Comparison of ENCODE assay signal across 8 cellular contexts in the genomic region with DNA sequence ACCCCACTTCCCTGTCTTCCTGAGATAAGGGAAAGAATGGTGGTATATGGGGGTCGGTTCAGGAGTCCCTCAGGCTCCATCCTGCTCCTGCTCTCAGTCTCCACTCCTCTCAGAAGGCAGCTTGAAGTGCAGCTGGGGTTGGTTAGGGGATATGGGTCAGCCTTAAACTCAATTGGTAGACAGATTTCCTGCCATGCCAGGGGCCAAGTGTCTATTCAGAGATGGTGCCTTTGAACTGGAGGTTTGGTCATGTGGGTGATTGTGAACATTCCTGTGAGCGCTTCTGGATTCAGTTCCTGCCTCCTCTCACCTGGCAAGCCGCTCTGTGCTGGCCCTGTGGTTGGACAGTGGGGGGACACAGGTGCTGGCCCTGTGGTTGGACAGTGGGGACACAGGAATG. TPM values are rescaled to one million over a fixed set of nuclear protein-coding genes. Genes with fewer than 3 reads are reported as not detected.
"Had no signal": no experiment of that assay in that cellular context is flagged by ENCODE, and none has a peak within 500 bp of the region (broad histone marks: within the 10 kb centered on the region; RNA-seq: fewer than 3 reads in every experiment).

No MANE protein-coding gene starts in this region.

- H3K4me3 ChIP-seq: GM23338 had no signal

- FAIRE-seq: H1, H54, HTR-8/SVneo had no signal

- DNase-seq: H9, HCEC 1CT, KBM-7 had no signal

RNA-seq across cellular contexts. Expression of a gene that starts 35.1 kb away (rescaled TPM):
- total RNA-seq: HT-29 had no signal
